Comparison of ENCODE assay signal across 23 cellular contexts in genomic region chr2:199404841-199405240, GRCh38. TPM values are rescaled to one million over a fixed set of nuclear protein-coding genes. Genes with fewer than 3 reads are reported as not detected.
A peak's percentile ranks its signal among the peaks of the same experiment; 100 is the strongest.
DNase-seq lines count a peak whose midpoint lies in the region; TF ChIP-seq lines count a peak whose summit lies in the region.
"Had no signal": no experiment of that assay in that cellular context is flagged by ENCODE, and none has a peak within 500 bp of the region (broad histone marks: within the 10 kb centered on the region; RNA-seq: fewer than 3 reads in every experiment).

No MANE protein-coding gene starts in this region.

- H4K20me1 ChIP-seq in fibroblast of lung (ENCODE audit: control insufficient read depth, extremely low read depth, insufficient read depth, low read length), result no peaks in the 10 kb centered on the region

- H3K4me3 ChIP-seq in fibroblast of lung (replicated peaks in 1 of 4; ENCODE audit: control extremely low read depth in 1 of 4, insufficient read depth in 1 of 4, low read depth in 3 of 4, low read length in 4 of 4) (no peak overlapping the region), skeletal muscle cell (ENCODE audit: low read depth, low read length) (no peak overlapping the region), colonic mucosa (no peak overlapping the region)
- H3K4me3 ChIP-seq: K562, left lung, testis had no signal

- H3K27ac ChIP-seq in fibroblast of lung (ENCODE audit: insufficient read depth, low read length), result no peak overlapping the region
- no peak overlapping the region for H3K27ac ChIP-seq in colonic mucosa
- H3K27ac ChIP-seq: left lung, testis had no signal

- H3K4me2 ChIP-seq in fibroblast of lung (ENCODE audit: extremely low read depth, insufficient read depth, low read length), result no peak overlapping the region

- no peak overlapping the region for H3K9ac ChIP-seq in fibroblast of lung (ENCODE audit: insufficient read depth, low read length)
- no peak overlapping the region for H3K9ac ChIP-seq in colonic mucosa (ENCODE audit: low read depth in 2 of 2, low read length in 2 of 2)

- no peak overlapping the region for H2AFZ ChIP-seq in fibroblast of lung (ENCODE audit: low read length)

- H3K36me3 ChIP-seq in fibroblast of lung (ENCODE audit: control insufficient read depth, insufficient read depth, low read length), result no peaks in the 10 kb centered on the region
- H3K36me3 ChIP-seq in colonic mucosa, result no peaks in the 10 kb centered on the region
- H3K36me3 ChIP-seq: left lung had no signal

- H3K27me3 ChIP-seq in fibroblast of lung (ENCODE audit: control insufficient read depth, insufficient read depth, low read length) (no peaks in the 10 kb centered on the region), colonic mucosa (no peaks in the 10 kb centered on the region)
- H3K27me3 ChIP-seq: left lung, testis had no signal

- H3K9me3 ChIP-seq in fibroblast of lung (ENCODE audit: control insufficient read depth, insufficient read depth, low read depth, low read length) (no peaks in the 10 kb centered on the region), colonic mucosa (no peaks in the 10 kb centered on the region)
- H3K9me3 ChIP-seq: left lung, testis had no signal

- intact Hi-C loops in colonic mucosa (cut with DNase I), result no loop called here

- TF ChIP-seq CTCF in fibroblast of lung (conservative IDR thresholded peaks at IDR 0.05 in 1 of 2, IDR thresholded peaks at IDR 0.05 in 1 of 2; ENCODE audit: low read depth in 1 of 2, low read length in 2 of 2), result no peak
- no peak for TF ChIP-seq CTCF in colonic mucosa (IDR thresholded peaks at IDR 0.05)

- H3K79me2 ChIP-seq in fibroblast of lung (ENCODE audit: control insufficient read depth, insufficient read depth, low read length), result no peaks in the 10 kb centered on the region

- DNase-seq in GM03348 (ENCODE audit: low spot score), result peak; percentile 48
- DNase-seq in RPMI7951 (ENCODE audit: low read depth), result peak; percentile 24
- DNase-seq in fibroblast of lung (ENCODE audit: low read depth in 2 of 2), result peak; percentile 74
- DNase-seq in skeletal muscle cell (ENCODE audit: low read depth), result peak; percentile 47
- DNase-seq in colonic mucosa, result no peak
- DNase-seq in NCI-H1417 treated with DMSO at 0.1 percent for 48 hours (lab: John Stamatoyannopoulos, UW), result no peak
- no peak for DNase-seq in NCI-H146 treated with DMSO at 0.1 percent for 48 hours (lab: John Stamatoyannopoulos, UW; ENCODE audit: unreplicated experiment)
- no peak for DNase-seq in OCI-M2 (lab: John Stamatoyannopoulos, UW; ENCODE audit: unreplicated experiment)
- DNase-seq: activated effector memory CD4-positive, alpha-beta T cell treated with Interleukin-2 at 50 U/mL for 16 hours; amygdala; C1 segment of cervical spinal cord; cortex of kidney; DMS 273 treated with DMSO at 0.1 percent for 48 hours; left lung; NCI-H1105 treated with DMSO at 0.1 percent for 48 hours; NK-92 treated with Interleukin-12 subunit alpha and Interleukin-12 subunit beta, amount 100 ng/mL, for 24 hours; occipital lobe; SHP77 treated with DMSO at 0.1 percent for 48 hours; stimulated activated CD4-positive, alpha-beta T cell treated with anti-CD3 and anti-CD28 coated beads, Interleukin-4, amount 100 ng/mL, for 1 hour; stimulated activated CD8-positive, alpha-beta memory T cell treated with anti-CD3 and anti-CD28 coated beads, Interleukin-4, amount 100 ng/mL, for 48 hours; T-helper 17 cell; testis had no signal

- peaks cover 7% of the 10 kb centered on the region for H3K4me1 ChIP-seq in fibroblast of lung (ENCODE audit: control insufficient read depth, extremely low read depth, insufficient read depth, low read length)
- H3K4me1 ChIP-seq in colonic mucosa, result no peaks in the 10 kb centered on the region
- H3K4me1 ChIP-seq: left lung, testis had no signal

RNA-seq across cellular contexts. Expression of gene SATB2, which starts 52.9 kb away (rescaled TPM):
- total RNA-seq in RPMI7951 (2014; rRNA removed; shearing (Covaris generic)), result 10.9 and 11.8 TPM in 2 replicates
- total RNA-seq in fibroblast of lung (13.9 and 28.1 TPM in 2 replicates), colonic mucosa (100 to 1,000 TPM; 133 to 178 TPM)
- polyA plus RNA-seq in fibroblast of lung, result 3.8 and 7.2 TPM in 2 replicates
- polyA plus RNA-seq in fibroblast of lung (2012), result 3.8 and 4.7 TPM in 2 replicates
- 32.8 and 45.0 TPM in 2 replicates for polyA minus RNA-seq in fibroblast of lung (ENCODE audit: low replicate concordance)

Comparison
In these comparisons a context has a peak if more than half of its experiments do, and no peak if none do; other contexts are left out.
1. DNase-seq: peak in GM03348 (single experiment), RPMI7951 (single experiment), fibroblast of lung (2 of 2) and skeletal muscle cell (single experiment); none in colonic mucosa (single experiment), NCI-H1417 treated with DMSO at 0.1 percent for 48 hours (single experiment), NCI-H146 treated with DMSO at 0.1 percent for 48 hours (single experiment) and OCI-M2 (single experiment).